8 cellular contexts compared by ENCODE assay signal in the genomic region with DNA sequence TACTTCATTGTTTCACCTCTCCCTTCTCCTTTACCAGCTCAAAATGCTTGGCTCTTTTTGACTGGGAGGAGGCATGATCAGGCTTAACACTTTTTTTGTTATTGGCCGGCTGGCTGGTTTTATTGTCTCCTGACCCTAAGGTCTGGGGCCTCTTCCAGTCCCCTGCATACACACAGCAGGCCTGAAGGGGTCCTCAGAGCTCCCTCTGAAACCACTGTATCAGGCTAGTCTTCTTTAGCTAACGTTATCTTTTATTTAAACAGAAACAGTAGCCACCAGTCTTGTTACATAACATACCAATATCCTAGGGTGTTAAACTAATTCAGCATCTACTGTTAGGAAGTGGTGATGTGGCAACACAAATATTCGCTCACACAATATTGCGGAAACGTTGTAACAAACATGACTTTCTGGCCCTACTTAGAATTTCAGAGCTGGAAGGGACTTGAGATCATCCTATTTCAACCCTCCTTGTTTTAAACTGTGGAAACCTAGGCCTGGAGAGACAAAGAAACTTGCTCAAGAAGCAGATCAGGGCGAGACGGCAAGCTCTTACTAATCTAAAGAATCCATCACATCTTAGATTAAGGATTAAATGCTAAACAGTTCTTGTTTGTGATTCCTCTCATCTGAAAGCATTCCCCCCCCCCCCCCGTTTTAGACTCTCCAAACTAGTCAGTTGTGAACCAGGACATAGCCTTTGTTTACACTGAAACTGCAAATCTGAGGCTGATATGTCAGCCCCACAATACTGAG. TPM values are rescaled to one million over a fixed set of nuclear protein-coding genes. Genes with fewer than 3 reads are reported as not detected.
A peak's percentile ranks its signal among the peaks of the same experiment; 100 is the strongest.
DNase-seq lines count a peak whose midpoint lies in the region; ATAC-seq and TF ChIP-seq lines count a peak whose summit lies in the region.

No MANE protein-coding gene starts in this region.

- H3K4me2 ChIP-seq in hepatocyte: peak overlapping the region; percentile 98

- peaks cover 20% of the 10 kb centered on the region for H4K20me1 ChIP-seq in hepatocyte (ENCODE audit: insufficient read depth, poor library complexity, severe bottlenecking)

- H3K9me3 ChIP-seq in T-helper 17 cell (ENCODE audit: control insufficient read depth, low read length, poor library complexity, severe bottlenecking): no peaks in the 10 kb centered on the region
- H3K9me3 ChIP-seq in hepatocyte (ENCODE audit: low read depth): no peaks in the 10 kb centered on the region

- DNase-seq in AG20443 (ENCODE audit: low spot score) (peak; percentile 82), NCI-H1092 treated with DMSO at 0.1 percent for 48 hours (lab: John Stamatoyannopoulos, UW) (peak; percentile 62), T-helper 17 cell (peak in 2 of 3 donors; percentile 21 to 24), brain pericyte (ENCODE audit: low read depth, low spot score) (peak; percentile 49), hepatocyte (ENCODE audit: low spot score) (peak; percentile 83), putamen (ENCODE audit: low spot score) (peak; percentile 79), NCI-H1048 (lab: John Stamatoyannopoulos, UW) (no peak)

- H3K4me3 ChIP-seq in hepatocyte: no peak overlapping the region

- no peaks in the 10 kb centered on the region for H3K9me2 ChIP-seq in hepatocyte (replicated peaks; ENCODE audit: insufficient read depth)

- peaks cover 46% of the 10 kb centered on the region for H3K4me1 Mint-ChIP-seq in T-helper 17 cell

- H3K27me3 ChIP-seq in hepatocyte: no peaks in the 10 kb centered on the region

- H3K4me3 Mint-ChIP-seq in T-helper 17 cell: peak overlapping the region; percentile 71

- H3K4me1 ChIP-seq in hepatocyte (ENCODE audit: insufficient read depth): peaks cover 21% of the 10 kb centered on the region

- H3K79me2 ChIP-seq in hepatocyte: peaks cover 28% of the 10 kb centered on the region

- no peaks in the 10 kb centered on the region for H3K36me3 Mint-ChIP-seq in T-helper 17 cell (ENCODE audit: low read depth)

- H2AFZ ChIP-seq in hepatocyte: peak overlapping the region; percentile 14

- H3K27ac Mint-ChIP-seq in T-helper 17 cell: peak overlapping the region; percentile 93

- no peaks in the 10 kb centered on the region for H3K36me3 ChIP-seq in hepatocyte (replicated peaks; ENCODE audit: insufficient read depth, low read depth)

- ATAC-seq in GM19351 (IDR thresholded peaks at IDR 0.05; ENCODE audit: unreplicated experiment) (peak; percentile 46), T-helper 17 cell (peak; percentile 60)

- 12% methylated on average over 8 of the region's 8 CpGs for WGBS in hepatocyte (ENCODE audit: low lambda C conversion rate, missing lambda C conversion rate)

- peak; percentile 86 for TF ChIP-seq CTCF in hepatocyte (IDR thresholded peaks at IDR 0.05; ENCODE audit: poor library complexity)

- no peaks in the 10 kb centered on the region for H3K27me3 Mint-ChIP-seq in T-helper 17 cell

- H3K27ac ChIP-seq in hepatocyte: peak overlapping the region; percentile 95

RNA-seq across cellular contexts. Expression of a gene that starts 1.7 kb away (rescaled TPM):
- total RNA-seq in T-helper 17 cell (10 to 100 TPM; 23.6 to 44.0 TPM), hepatocyte (17.5 and 26.0 TPM in 2 replicates)
- 20.2 and 21.0 TPM in 2 replicates for polyA plus RNA-seq in hepatocyte
